8 cellular contexts compared by ENCODE assay signal in genomic region chr19:30406220-30406944, GRCh38. TPM values are rescaled to one million over a fixed set of nuclear protein-coding genes. Genes with fewer than 3 reads are reported as not detected.
DNase-seq lines count a peak whose midpoint lies in the region; ATAC-seq and TF ChIP-seq lines count a peak whose summit lies in the region.

No MANE protein-coding gene starts in this region.

- H3K4me3 ChIP-seq in OCI-LY7 (ENCODE audit: low read depth, low read length, poor library complexity, severe bottlenecking) (no peak overlapping the region), right atrium auricular region (no peak overlapping the region), gastrocnemius medialis (no peak overlapping the region)

- DNase-seq in OCI-LY7 (ENCODE audit: low spot score) (no peak), right atrium auricular region (ENCODE audit: low spot score) (no peak), gastrocnemius medialis (no peak), DMS79 (lab: John Stamatoyannopoulos, UW) (no peak), kidney tubule cell (ENCODE audit: low spot score) (no peak)
- no peak for DNase-seq in activated naive CD4-positive, alpha-beta T cell (lab: John Stamatoyannopoulos, UW)

- H3K9me2 ChIP-seq in OCI-LY7 (ENCODE audit: insufficient read depth, low read length), result no peaks in the 10 kb centered on the region

- H3K79me2 ChIP-seq in OCI-LY7 (ENCODE audit: insufficient read depth, low read depth, low read length), result no peaks in the 10 kb centered on the region

- intact Hi-C loops in OCI-LY7 (cut with micrococcal nuclease; ENCODE audit: unreplicated experiment) (no loop called here), gastrocnemius medialis (cut with DNase I; ENCODE audit: low total_unique reads) (loop anchor here (5.0 kb wide), 1 partner anchor 179 kb away; no protein-coding TSS in a partner anchor)

- H3K27ac ChIP-seq in OCI-LY7 (ENCODE audit: low read depth, low read length, poor library complexity, severe bottlenecking) (no peak overlapping the region), right atrium auricular region (no peak overlapping the region), gastrocnemius medialis (no peak overlapping the region)

- TF ChIP-seq CTCF in GM12874 (IDR thresholded peaks at IDR 0.05; ENCODE audit: insufficient read depth, low read depth, low read length) (peak; percentile 7; the same call in 1 of the 2 replicates), OCI-LY7 (conservative IDR thresholded peaks at IDR 0.05; ENCODE audit: low read length) (peak; percentile 51), right atrium auricular region (IDR thresholded peaks at IDR 0.05) (peak; percentile 25 to 61), gastrocnemius medialis (IDR thresholded peaks at IDR 0.05 in 4 of 5, conservative IDR thresholded peaks at IDR 0.05 in 1 of 5) (peak in 4 of 5 experiments; percentile 10 to 24 (median 17))

- CTCF ChIA-PET in OCI-LY7 (lab: Charles Lee; ENCODE audit: unreplicated experiment), result no interaction called here

- H2AFZ ChIP-seq in OCI-LY7 (ENCODE audit: low read length), result no peak overlapping the region

- no peak for TF ChIP-seq POLR2A in gastrocnemius medialis (IDR thresholded peaks at IDR 0.05)

- BruUV-seq in OCI-LY7 (replicated peaks; lab: Mats Ljungman, UMichigan), result no TSS peak

- no peaks in the 10 kb centered on the region for H3K9me3 ChIP-seq in OCI-LY7 (ENCODE audit: low read length)
- no peaks in the 10 kb centered on the region for H3K9me3 ChIP-seq in right atrium auricular region
- H3K9me3 ChIP-seq in gastrocnemius medialis, result no peaks in the 10 kb centered on the region

- no peaks in the 10 kb centered on the region for H4K20me1 ChIP-seq in OCI-LY7 (ENCODE audit: insufficient read depth, low read length)

- H3K36me3 ChIP-seq in OCI-LY7 (ENCODE audit: insufficient read depth, low read length) (no peaks in the 10 kb centered on the region), right atrium auricular region (no peaks in the 10 kb centered on the region), gastrocnemius medialis (no peaks in the 10 kb centered on the region)

- POLR2A ChIA-PET in OCI-LY7 (lab: Charles Lee), result interaction anchor here (0.7 kb wide), 1 partner anchor 14 kb away, joined by 3 read pairs; no protein-coding TSS in a partner anchor

- no peak overlapping the region for H3K4me2 ChIP-seq in OCI-LY7 (ENCODE audit: low read length)

- ATAC-seq in gastrocnemius medialis (no peak), HG02938 (IDR thresholded peaks at IDR 0.05; ENCODE audit: unreplicated experiment) (no peak)

- H3K27me3 ChIP-seq in right atrium auricular region (no peaks in the 10 kb centered on the region), gastrocnemius medialis (no peaks in the 10 kb centered on the region)

- in situ Hi-C loops in gastrocnemius medialis (cut with MboI; ENCODE audit: low sequenced_read_pairs in 4 of 4), result no loop called here

- H3K4me1 ChIP-seq in OCI-LY7 (ENCODE audit: insufficient read depth, low read length, poor library complexity, severe bottlenecking), result no peaks in the 10 kb centered on the region
- H3K4me1 ChIP-seq in right atrium auricular region, result no peaks in the 10 kb centered on the region
- peaks cover 0 to 6% of the 10 kb centered on the region in 2 donors for H3K4me1 ChIP-seq in gastrocnemius medialis

RNA-seq across cellular contexts. Expression of gene ZNF536, which starts 34.2 kb away (rescaled TPM):
- 0.06 TPM in 1 of 2 replicates, not detected in the other for total RNA-seq in OCI-LY7 (2014; rRNA removed; shearing (Covaris generic))
- total RNA-seq in OCI-LY7 (2022) (0.28 and 0.30 TPM in 2 replicates), right atrium auricular region (1 to 10 TPM; 1.9 to 2.7 TPM), gastrocnemius medialis (under 1 TPM in 3 of 4 donors, not detected in 1; 0.12 to 0.44 (median 0.20) TPM)
